Comparison of ENCODE assay signal across 8 cellular contexts in genomic region chr19:9584073-9584833, GRCh38. TPM values are rescaled to one million over a fixed set of nuclear protein-coding genes. Genes with fewer than 3 reads are reported as not detected.
DNase-seq lines count a peak whose midpoint lies in the region; ATAC-seq and TF ChIP-seq lines count a peak whose summit lies in the region.

TSS of gene ZNF121 (minus strand) at chr19:9584504. CDS start at chr19:9568097, 16,407 bp downstream.

- H3K27me3 Mint-ChIP-seq in activated naive CD4-positive, alpha-beta T cell treated with anti-CD3 and anti-CD28 coated beads for 36 hours (ENCODE audit: low read depth), result peaks cover 2% of the 10 kb centered on the region

- H3K36me3 ChIP-seq in MM.1S (replicated peaks; ENCODE audit: insufficient read depth, low read length) (peaks cover 5% of the 10 kb centered on the region; the same call in 1 of the 2 replicates), gastroesophageal sphincter (peaks cover 0 to 29% of the 10 kb centered on the region in 2 donors), neutrophil (no peaks in the 10 kb centered on the region)

- CTCF ChIA-PET in activated naive CD4-positive, alpha-beta T cell treated with anti-CD3 and anti-CD28 coated beads for 36 hours (lab: Charles Lee), result interaction anchor here (0.6 to 2.5 kb wide), 5 partner anchors 9 to 417 kb away, joined by 3 to 6 read pairs (median 3); no protein-coding TSS in a partner anchor

- H2AFZ ChIP-seq in MM.1S (ENCODE audit: low read length), result peak within 1 kb of the TSS; percentile 87

- H3K9me2 ChIP-seq in MM.1S (replicated peaks; ENCODE audit: insufficient read depth, low read length), result no peaks in the 10 kb centered on the region

- peaks cover 39% of the 10 kb centered on the region for H3K36me3 Mint-ChIP-seq in activated naive CD4-positive, alpha-beta T cell treated with anti-CD3 and anti-CD28 coated beads for 36 hours (ENCODE audit: low read depth)

- no peaks in the 10 kb centered on the region for H3K9me3 ChIP-seq in MM.1S (replicated peaks; ENCODE audit: insufficient read depth, low read length)
- H3K9me3 ChIP-seq in gastroesophageal sphincter, result peaks cover 0 to 23% (median 0%) of the 10 kb centered on the region in 3 donors
- H3K9me3 ChIP-seq in neutrophil, result no peaks in the 10 kb centered on the region

- H3K4me3 ChIP-seq in MM.1S (ENCODE audit: low read length) (peak within 1 kb of the TSS; percentile 84), gastroesophageal sphincter (peak within 1 kb of the TSS; percentile 85 to 89), neutrophil (ENCODE audit: low read depth in 1 of 2, low read length in 1 of 2) (peak within 1 kb of the TSS; percentile 84 to 87)

- H4K20me1 ChIP-seq in MM.1S (ENCODE audit: insufficient read depth, low read length), result no peaks in the 10 kb centered on the region

- TF ChIP-seq CTCF in MM.1S (IDR thresholded peaks at IDR 0.05; ENCODE audit: low read length) (no peak), gastroesophageal sphincter (IDR thresholded peaks at IDR 0.05) (peak in 2 of 4 experiments; percentile 5 to 18), neutrophil (IDR thresholded peaks at IDR 0.05) (peak; percentile 11)

- H3K27ac ChIP-seq in MM.1S (ENCODE audit: low read length) (peak within 1 kb of the TSS; percentile 81), gastroesophageal sphincter (peak within 1 kb of the TSS; percentile 86 to 98 (median 90)), neutrophil (peak within 1 kb of the TSS; percentile 82), substantia nigra (ENCODE audit: low read depth, low read length, poor library complexity, severe bottlenecking) (peak within 1 kb of the TSS; percentile 88)

- TF ChIP-seq EP300 in gastroesophageal sphincter (IDR thresholded peaks at IDR 0.05), result no peak

- H3F3A ChIP-seq in MM.1S (ENCODE audit: insufficient read depth, low read length), result peaks cover 5% of the 10 kb centered on the region; the same call in 1 of the 2 replicates

- H3K4me1 Mint-ChIP-seq in activated naive CD4-positive, alpha-beta T cell treated with anti-CD3 and anti-CD28 coated beads for 36 hours (ENCODE audit: low read depth), result peaks cover 33% of the 10 kb centered on the region

- peak in 1 of 2 donors; percentile 22 for TF ChIP-seq POLR2A in gastroesophageal sphincter (IDR thresholded peaks at IDR 0.05)

- 0 to 2% methylated on average over 6 to 14 of the region's 51 CpGs for WGBS in gastroesophageal sphincter (ENCODE audit: low coverage in 1 of 2), 2 donors

- DNase-seq in EH (ENCODE audit: low read depth) (peak; percentile 81), H4 (ENCODE audit: low spot score) (peak; percentile 76), MM.1S (peak; percentile 89), SK-N-DZ (ENCODE audit: low spot score) (peak; percentile 86), substantia nigra (lab: John Stamatoyannopoulos, UW) (peak; percentile 9 to 88 (median 79))
- peak; percentile 88 for DNase-seq in activated naive CD4-positive, alpha-beta T cell treated with anti-CD3 and anti-CD28 coated beads for 36 hours

- peak within 1 kb of the TSS; percentile 91 for H3K4me3 Mint-ChIP-seq in activated naive CD4-positive, alpha-beta T cell treated with anti-CD3 and anti-CD28 coated beads for 36 hours

- H3K27ac Mint-ChIP-seq in activated naive CD4-positive, alpha-beta T cell treated with anti-CD3 and anti-CD28 coated beads for 36 hours, result peak within 1 kb of the TSS; percentile 95

- intact Hi-C loops in activated naive CD4-positive, alpha-beta T cell treated with anti-CD3 and anti-CD28 coated beads for 36 hours (cut with micrococcal nuclease), result loop anchor here (1.0 to 5.0 kb wide), 6 partner anchors 46 to 444 kb away; partner anchors contain the start of genes ZNF266, ZNF317, ZNF426 and ZNF559

- H3K9me3 Mint-ChIP-seq in activated naive CD4-positive, alpha-beta T cell treated with anti-CD3 and anti-CD28 coated beads for 36 hours, result peaks cover 12% of the 10 kb centered on the region

- 0 out of 2 replicates have a peak, but pooled peaks cover 9% of the 10 kb centered on the region for H3K27me3 ChIP-seq in MM.1S (replicated peaks; ENCODE audit: insufficient read depth, low read length)
- H3K27me3 ChIP-seq in gastroesophageal sphincter, result peaks cover 9% of the 10 kb centered on the region
- H3K27me3 ChIP-seq in neutrophil, result peaks cover 23% of the 10 kb centered on the region

- peak; percentile 93 for ATAC-seq in gastroesophageal sphincter

- peak within 1 kb of the TSS; percentile 90 for H3K9ac ChIP-seq in MM.1S (ENCODE audit: low read length)

- peak within 1 kb of the TSS; percentile 53 for H3K4me2 ChIP-seq in MM.1S (ENCODE audit: low read depth, low read length)

- H3K79me2 ChIP-seq in MM.1S (ENCODE audit: low read length), result peaks cover 52% of the 10 kb centered on the region

- H3K4me1 ChIP-seq in MM.1S (ENCODE audit: low read length) (no peaks in the 10 kb centered on the region), gastroesophageal sphincter (peaks cover 0 to 26% (median 11%) of the 10 kb centered on the region in 3 donors), neutrophil (ENCODE audit: control insufficient read depth in 1 of 2, insufficient read depth in 1 of 2, low read depth in 1 of 2, low read length in 1 of 2) (peaks cover 5 to 11% of the 10 kb centered on the region in 2 experiments)

RNA-seq across cellular contexts. Expression of gene ZNF121, which starts in this region (rescaled TPM):
- total RNA-seq in H4 (2014; rRNA removed; shearing (Covaris generic)), result 22.6 and 24.6 TPM in 2 replicates
- polyA plus RNA-seq in SK-N-DZ (2014; cell fraction: cytosol; rRNA removed), result 60.9 and 83.6 TPM in 2 replicates
- polyA plus RNA-seq in SK-N-DZ (2014; cell fraction: nucleus; rRNA removed), result 59.2 and 65.5 TPM in 2 replicates
- 10 to 100 TPM; 57.1 to 60.1 TPM for total RNA-seq in activated naive CD4-positive, alpha-beta T cell treated with anti-CD3 and anti-CD28 coated beads for 36 hours
- 10 to 100 TPM; 22.6 to 32.2 (median 28.1) TPM for total RNA-seq in gastroesophageal sphincter

Comparison
In these comparisons a context has a peak if more than half of its experiments do, and no peak if none do; other contexts are left out.
1. Peak in every context shown above with its lines: DNase-seq, ATAC-seq, H3K4me3 ChIP-seq and H3K27ac ChIP-seq.